ENCODE assay signal across 1 cellular context in genomic region chr9:4339357-4339756, GRCh38.
A peak's percentile ranks its signal among the peaks of the same experiment; 100 is the strongest.
TF ChIP-seq lines count a peak whose summit lies in the region.

No MANE protein-coding gene starts in this region.

TF ChIP-seq in HepG2, 621 proteins besides CTCF, POLR2A, EP300 and RAD21 (continued from another document):
- TF ChIP-seq ZNF646 (CRISPR knock-in tag; IDR thresholded peaks at IDR 0.05) = no peak
- TF ChIP-seq CSRNP1 (CRISPR knock-in tag; IDR thresholded peaks at IDR 0.05) = no peak
- TF ChIP-seq HNRNPLL (IDR thresholded peaks at IDR 0.05; ENCODE audit: low read depth, low read length, poor library complexity, severe bottlenecking) = no peak
- no peak for TF ChIP-seq ONECUT2 (CRISPR knock-in tag; IDR thresholded peaks at IDR 0.05)
- TF ChIP-seq, protein P1, sequence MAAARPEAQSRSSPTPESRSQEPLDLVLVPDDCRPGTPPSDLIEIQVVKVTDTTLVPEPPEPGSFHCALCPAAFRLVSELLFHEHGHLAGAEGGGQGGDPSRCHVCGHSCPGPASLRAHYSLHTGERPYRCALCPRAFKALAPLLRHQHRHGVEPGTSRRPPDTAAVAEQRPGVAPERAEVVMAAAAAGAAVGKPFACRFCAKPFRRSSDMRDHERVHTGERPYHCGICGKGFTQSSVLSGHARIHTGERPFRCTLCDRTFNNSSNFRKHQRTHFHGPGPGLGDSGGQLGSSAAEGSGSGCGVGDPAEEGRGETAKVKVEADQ (CRISPR knock-in tag; IDR thresholded peaks at IDR 0.05; ENCODE audit: borderline replicate concordance) = no peak
- no peak for TF ChIP-seq PAX8 (CRISPR knock-in tag; IDR thresholded peaks at IDR 0.05; ENCODE audit: borderline replicate concordance)
- TF ChIP-seq ZNF383 (CRISPR knock-in tag; IDR thresholded peaks at IDR 0.05; ENCODE audit: borderline replicate concordance) = no peak
- no peak for TF ChIP-seq BORCS8-MEF2B (CRISPR knock-in tag; IDR thresholded peaks at IDR 0.05)
- TF ChIP-seq GABPA (IDR thresholded peaks at IDR 0.05; ENCODE audit: low read depth, low read length) = no peak
- TF ChIP-seq GABPA (CRISPR knock-in tag; IDR thresholded peaks at IDR 0.05; ENCODE audit: low read depth) = peak; percentile 35; the same call in 1 of the 2 replicates
- TF ChIP-seq NFKBIZ (CRISPR knock-in tag; IDR thresholded peaks at IDR 0.05) = no peak
- peak; percentile 39; the same call in 1 of the 2 replicates for TF ChIP-seq ETV5 (CRISPR knock-in tag; IDR thresholded peaks at IDR 0.05; ENCODE audit: borderline replicate concordance)
- peak; percentile 75 for TF ChIP-seq STAG1 (CRISPR knock-in tag; IDR thresholded peaks at IDR 0.05)
- TF ChIP-seq SMC3 (IDR thresholded peaks at IDR 0.05; ENCODE audit: low read length) = peak; percentile 79
- TF ChIP-seq, protein P2, sequence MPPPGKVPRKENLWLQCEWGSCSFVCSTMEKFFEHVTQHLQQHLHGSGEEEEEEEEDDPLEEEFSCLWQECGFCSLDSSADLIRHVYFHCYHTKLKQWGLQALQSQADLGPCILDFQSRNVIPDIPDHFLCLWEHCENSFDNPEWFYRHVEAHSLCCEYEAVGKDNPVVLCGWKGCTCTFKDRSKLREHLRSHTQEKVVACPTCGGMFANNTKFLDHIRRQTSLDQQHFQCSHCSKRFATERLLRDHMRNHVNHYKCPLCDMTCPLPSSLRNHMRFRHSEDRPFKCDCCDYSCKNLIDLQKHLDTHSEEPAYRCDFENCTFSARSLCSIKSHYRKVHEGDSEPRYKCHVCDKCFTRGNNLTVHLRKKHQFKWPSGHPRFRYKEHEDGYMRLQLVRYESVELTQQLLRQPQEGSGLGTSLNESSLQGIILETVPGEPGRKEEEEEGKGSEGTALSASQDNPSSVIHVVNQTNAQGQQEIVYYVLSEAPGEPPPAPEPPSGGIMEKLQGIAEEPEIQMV (CRISPR knock-in tag; IDR thresholded peaks at IDR 0.05; ENCODE audit: low read depth) = no peak
